Comparison of ENCODE assay signal across 13 cellular contexts in the genomic region with DNA sequence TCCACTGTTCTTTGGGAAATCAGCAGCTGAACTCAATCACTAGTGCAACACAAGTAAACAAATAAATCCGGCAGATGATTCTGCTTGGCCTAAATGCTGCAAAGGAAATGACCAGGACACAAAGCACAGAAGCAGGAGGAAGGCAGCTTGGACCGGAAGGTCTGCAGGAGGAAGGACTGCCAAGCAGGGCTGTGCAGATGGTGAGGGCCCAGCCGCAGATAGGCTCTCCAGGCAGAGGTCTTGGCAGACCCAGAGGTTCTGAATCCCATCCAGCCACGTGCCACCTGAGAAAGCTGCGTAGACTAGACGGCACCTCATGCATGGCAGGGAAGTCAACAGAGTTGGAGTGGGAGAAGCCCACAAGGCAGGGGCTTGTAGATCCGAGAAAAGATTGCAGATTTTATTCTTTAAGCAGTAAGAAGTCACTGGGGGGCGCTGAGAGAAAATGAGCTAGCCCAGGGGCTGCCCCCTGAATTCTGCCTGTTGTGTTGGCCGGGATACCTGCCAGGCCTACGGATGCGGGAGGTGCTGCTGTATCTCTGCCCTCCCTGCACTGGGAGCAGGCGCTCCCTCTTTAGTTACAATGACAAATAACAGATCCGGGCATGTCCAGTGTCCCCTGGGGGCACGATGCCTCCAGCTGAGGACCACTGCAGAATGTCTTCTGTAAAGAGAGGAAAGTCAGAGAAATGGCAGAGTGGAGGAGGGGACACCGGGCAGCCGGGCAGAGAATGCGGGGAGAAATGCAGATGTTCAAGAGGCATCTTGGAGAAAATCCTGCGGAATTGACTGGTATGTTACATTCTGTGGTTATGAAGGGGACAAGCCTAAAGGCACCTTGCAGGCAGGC.
DNase-seq lines count a peak whose midpoint lies in the region; ATAC-seq, FAIRE-seq and TF ChIP-seq lines count a peak whose summit lies in the region.
"Had no signal": no experiment of that assay in that cellular context is flagged by ENCODE, and none has a peak within 500 bp of the region (broad histone marks: within the 10 kb centered on the region; RNA-seq: fewer than 3 reads in every experiment).

No MANE protein-coding gene starts in this region.

- CTCF ChIA-PET in endothelial cell of umbilical vein (lab: Charles Lee), result interaction anchor here (0.6 to 6.5 kb wide), 23 partner anchors 15 to 226 kb away, joined by 3 to 137 read pairs (median 4); no protein-coding TSS in a partner anchor

- intact Hi-C loops in endothelial cell of umbilical vein (cut with micrococcal nuclease), result loop anchor here (5.0 kb wide), 2 partner anchors 51 to 96 kb away; no protein-coding TSS in a partner anchor

- peak; percentile 50 for DNase-seq in DMS79 (lab: John Stamatoyannopoulos, UW)
- peak; percentile 31 for DNase-seq in endothelial cell of umbilical vein (ENCODE audit: low read depth, low spot score)
- peak; percentile 68 for DNase-seq in mesenteric fat pad (ENCODE audit: low spot score)
- no peak for DNase-seq in NCI-H1930 (lab: John Stamatoyannopoulos, UW)
- DNase-seq in medulla oblongata (ENCODE audit: extremely low spot score), result no peak
- DNase-seq in natural killer cell treated with Interleukin-12 subunit alpha and Interleukin-12 subunit beta and Interleukin-15 and Interleukin-18, amount 100 ng/mL, for 72 hours (ENCODE audit: low spot score), result no peak
- DNase-seq: activated CD4-positive, CD25-positive, alpha-beta regulatory T cell; activated T-cell treated with anti-CD3 and anti-CD28 coated beads, Interleukin-2, amount 50 U/mL, for 48 hours; SIG-M5; stimulated activated CD4-positive, alpha-beta T cell treated with anti-CD3 and anti-CD28 coated beads, Interleukin-15, amount 100 ng/mL, for 24 hours had no signal

- TF ChIP-seq CTCF in OCI-LY3 (IDR thresholded peaks at IDR 0.05; ENCODE audit: low read depth, low read length), result peak; percentile 45
- no peak for TF ChIP-seq CTCF in endothelial cell of umbilical vein (IDR thresholded peaks at IDR 0.05; ENCODE audit: extremely low read depth in 1 of 2, insufficient read depth in 1 of 2, low read depth in 1 of 2, low read length in 2 of 2)

- no peaks in the 10 kb centered on the region for H4K20me1 ChIP-seq in OCI-LY3 (ENCODE audit: insufficient read depth, low read length)
- no peaks in the 10 kb centered on the region for H4K20me1 ChIP-seq in endothelial cell of umbilical vein (replicated peaks; ENCODE audit: control insufficient read depth, extremely low read depth, insufficient read depth, low read length)

- H3K9me3 ChIP-seq in OCI-LY3 (ENCODE audit: insufficient read depth, low read length) (no peaks in the 10 kb centered on the region), endothelial cell of umbilical vein (replicated peaks; ENCODE audit: control insufficient read depth, insufficient read depth, low read length) (no peaks in the 10 kb centered on the region)
- H3K9me3 ChIP-seq: ascending aorta had no signal

- H3K4me1 ChIP-seq in OCI-LY3 (ENCODE audit: low read length), result peaks cover 66% of the 10 kb centered on the region
- peaks cover 12% of the 10 kb centered on the region for H3K4me1 ChIP-seq in endothelial cell of umbilical vein (ENCODE audit: control insufficient read depth, extremely low read depth, insufficient read depth, low read length)

- no peak overlapping the region for H2AFZ ChIP-seq in OCI-LY3 (ENCODE audit: low read depth, low read length)
- peak overlapping the region; percentile 48 for H2AFZ ChIP-seq in endothelial cell of umbilical vein (ENCODE audit: low read depth, low read length)

- no peaks in the 10 kb centered on the region for H3K36me3 Mint-ChIP-seq in natural killer cell treated with Interleukin-12 subunit alpha and Interleukin-12 subunit beta and Interleukin-15 and Interleukin-18, amount 100 ng/mL, for 72 hours

- H3K9me1 ChIP-seq in endothelial cell of umbilical vein (replicated peaks; ENCODE audit: control insufficient read depth, extremely low read depth, insufficient read depth, low read length), result no peaks in the 10 kb centered on the region

- H3K9ac ChIP-seq in OCI-LY3 (ENCODE audit: low read length), result peak overlapping the region; percentile 64; the same call in 1 of the 2 replicates
- H3K9ac ChIP-seq in endothelial cell of umbilical vein (replicated peaks; ENCODE audit: extremely low read depth, insufficient read depth, low read length), result peak overlapping the region; percentile 30

- H3K4me2 ChIP-seq in OCI-LY3 (ENCODE audit: low read length) (peak overlapping the region; percentile 56), endothelial cell of umbilical vein (ENCODE audit: insufficient read depth, low read length) (no peak overlapping the region)

- POLR2A ChIA-PET in endothelial cell of umbilical vein (lab: Charles Lee), result interaction anchor here (1.0 kb wide), 1 partner anchor 35 kb away, joined by 3 read pairs; no protein-coding TSS in a partner anchor

- no peaks in the 10 kb centered on the region for H3K27me3 ChIP-seq in OCI-LY3 (ENCODE audit: low read depth, low read length)
- H3K27me3 ChIP-seq in endothelial cell of umbilical vein (ENCODE audit: control insufficient read depth in 2 of 2, insufficient read depth in 2 of 2, low read length in 2 of 2), result no peaks in the 10 kb centered on the region
- H3K27me3 ChIP-seq: ascending aorta had no signal

- FAIRE-seq in endothelial cell of umbilical vein (lab: Jason Lieb, UNC), result peak; percentile 88

- TF ChIP-seq POLR2A in endothelial cell of umbilical vein (IDR thresholded peaks at IDR 0.05; ENCODE audit: low read depth, low read length), result no peak

- peak overlapping the region; percentile 66; the same call in 1 of the 2 replicates for H3K27ac ChIP-seq in OCI-LY3 (ENCODE audit: low read length)
- peak overlapping the region; percentile 67 for H3K27ac ChIP-seq in endothelial cell of umbilical vein (ENCODE audit: insufficient read depth, low read depth, low read length)

- H3K4me3 Mint-ChIP-seq in natural killer cell treated with Interleukin-12 subunit alpha and Interleukin-12 subunit beta and Interleukin-15 and Interleukin-18, amount 100 ng/mL, for 72 hours, result no peak overlapping the region

- H3K9me3 Mint-ChIP-seq in natural killer cell treated with Interleukin-12 subunit alpha and Interleukin-12 subunit beta and Interleukin-15 and Interleukin-18, amount 100 ng/mL, for 72 hours, result no peaks in the 10 kb centered on the region

- H3K27me3 Mint-ChIP-seq in natural killer cell treated with Interleukin-12 subunit alpha and Interleukin-12 subunit beta and Interleukin-15 and Interleukin-18, amount 100 ng/mL, for 72 hours, result peaks cover 6 to 8% of the 10 kb centered on the region in 2 donors

- H3K36me3 ChIP-seq in OCI-LY3 (replicated peaks; ENCODE audit: low read depth, low read length) (no peaks in the 10 kb centered on the region), endothelial cell of umbilical vein (ENCODE audit: control insufficient read depth in 2 of 2, extremely low read depth in 1 of 2, insufficient read depth in 2 of 2, low read length in 2 of 2) (no peaks in the 10 kb centered on the region)
- H3K36me3 ChIP-seq: ascending aorta had no signal

- dilution Hi-C loops in endothelial cell of umbilical vein (cut with MboI; ENCODE audit: extremely low pct_ligation_motif_present, low sequenced_read_pairs), result no loop called here

- H3K4me3 ChIP-seq in OCI-LY3 (ENCODE audit: low read length), result peak overlapping the region; percentile 32; the same call in 1 of the 2 replicates
- H3K4me3 ChIP-seq in endothelial cell of umbilical vein (replicated peaks in 1 of 3; ENCODE audit: insufficient read depth in 1 of 3, low read depth in 1 of 3, low read length in 3 of 3), result no peak overlapping the region

- BruUV-seq in endothelial cell of umbilical vein (replicated peaks; lab: Mats Ljungman, UMichigan), result no TSS peak

- no peak for ATAC-seq in natural killer cell treated with Interleukin-12 subunit alpha and Interleukin-12 subunit beta and Interleukin-15 and Interleukin-18, amount 100 ng/mL, for 72 hours
- ATAC-seq in HG02885 (IDR thresholded peaks at IDR 0.05; ENCODE audit: poor library complexity, unreplicated experiment), result no peak

- H3K79me2 ChIP-seq in OCI-LY3 (ENCODE audit: low read length) (no peaks in the 10 kb centered on the region), endothelial cell of umbilical vein (ENCODE audit: control insufficient read depth, insufficient read depth, low read length) (no peaks in the 10 kb centered on the region)

- H3K4me1 Mint-ChIP-seq in natural killer cell treated with Interleukin-12 subunit alpha and Interleukin-12 subunit beta and Interleukin-15 and Interleukin-18, amount 100 ng/mL, for 72 hours (ENCODE audit: low read depth in 2 of 2), result peaks cover 0 to 2% of the 10 kb centered on the region in 2 donors

- no peak overlapping the region for H3K27ac Mint-ChIP-seq in natural killer cell treated with Interleukin-12 subunit alpha and Interleukin-12 subunit beta and Interleukin-15 and Interleukin-18, amount 100 ng/mL, for 72 hours

TF ChIP-seq in endothelial cell of umbilical vein, 7 proteins besides CTCF, POLR2A, EP300 and RAD21:
- TF ChIP-seq JUN (IDR thresholded peaks at IDR 0.05; ENCODE audit: borderline replicate concordance, insufficient read depth, insufficient read length, low read depth) (peak; percentile 19), GATA2 (IDR thresholded peaks at IDR 0.05; ENCODE audit: insufficient read depth, insufficient read length, low read depth, low read length) (no peak)
- TF ChIP-seq, protein P1, sequence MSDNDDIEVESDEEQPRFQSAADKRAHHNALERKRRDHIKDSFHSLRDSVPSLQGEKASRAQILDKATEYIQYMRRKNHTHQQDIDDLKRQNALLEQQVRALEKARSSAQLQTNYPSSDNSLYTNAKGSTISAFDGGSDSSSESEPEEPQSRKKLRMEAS (IDR thresholded peaks at IDR 0.05; ENCODE audit: insufficient read depth, insufficient read length), result peak; percentile 40

Comparison
In these comparisons a context has a peak if more than half of its experiments do, and no peak if none do; other contexts are left out.
1. DNase-seq: peak in DMS79 (single experiment), endothelial cell of umbilical vein (single experiment) and mesenteric fat pad (single experiment); none in NCI-H1930 (0 of 2), medulla oblongata (single experiment) and natural killer cell treated with Interleukin-12 subunit alpha and Interleukin-12 subunit beta and Interleukin-15 and Interleukin-18, amount 100 ng/mL, for 72 hours (single experiment).